8 cellular contexts compared by ENCODE assay signal in genomic region chrX:41561045-41561444, GRCh38.
DNase-seq lines count a peak whose midpoint lies in the region; ATAC-seq and TF ChIP-seq lines count a peak whose summit lies in the region.

No MANE protein-coding gene starts in this region.

- H3K27me3 ChIP-seq in right cardiac atrium (ENCODE audit: control insufficient read depth, insufficient read depth) = no peaks in the 10 kb centered on the region
- no peaks in the 10 kb centered on the region for H3K27me3 ChIP-seq in tibial artery
- no peaks in the 10 kb centered on the region for H3K27me3 ChIP-seq in H7 (ENCODE audit: control insufficient read depth, insufficient read depth, low read length)

- H3K9me3 ChIP-seq in right cardiac atrium (ENCODE audit: control insufficient read depth, low read length) = no peaks in the 10 kb centered on the region
- H3K9me3 ChIP-seq in tibial artery = no peaks in the 10 kb centered on the region

- no peaks in the 10 kb centered on the region for H3K27me3 Mint-ChIP-seq in activated T-helper 17 cell treated with anti-CD3 and anti-CD28 coated beads, Interleukin-2, amount 50 U/mL, for 72 hours

- no peak overlapping the region for H3K4me3 ChIP-seq in right cardiac atrium (ENCODE audit: low read length)
- H3K4me3 ChIP-seq in tibial artery = no peak overlapping the region
- no peak overlapping the region for H3K4me3 ChIP-seq in H7 (ENCODE audit: insufficient read depth, low read depth, low read length)

- H3K9me3 Mint-ChIP-seq in activated T-helper 17 cell treated with anti-CD3 and anti-CD28 coated beads, Interleukin-2, amount 50 U/mL, for 72 hours = no peaks in the 10 kb centered on the region

- H3K36me3 Mint-ChIP-seq in activated T-helper 17 cell treated with anti-CD3 and anti-CD28 coated beads, Interleukin-2, amount 50 U/mL, for 72 hours (ENCODE audit: low read depth) = peaks cover 25% of the 10 kb centered on the region

- ATAC-seq in GM21528 (IDR thresholded peaks at IDR 0.05; ENCODE audit: low FRiP score, unreplicated experiment) (peak; percentile 87), right cardiac atrium (peak; percentile 62 to 76)
- ATAC-seq in activated T-helper 17 cell treated with anti-CD3 and anti-CD28 coated beads, Interleukin-2, amount 50 U/mL, for 72 hours (replicated peaks) = peak; percentile 90

- H3K27ac Mint-ChIP-seq in activated T-helper 17 cell treated with anti-CD3 and anti-CD28 coated beads, Interleukin-2, amount 50 U/mL, for 72 hours = peak overlapping the region; percentile 63

- WGBS in right cardiac atrium = 4% methylated on average over 2 of the region's 2 CpGs

- no peak overlapping the region for H3K27ac ChIP-seq in right cardiac atrium (ENCODE audit: low read length)
- H3K27ac ChIP-seq in tibial artery = peak overlapping the region; percentile 61 to 66

- H3K4me1 Mint-ChIP-seq in activated T-helper 17 cell treated with anti-CD3 and anti-CD28 coated beads, Interleukin-2, amount 50 U/mL, for 72 hours = peaks cover 30% of the 10 kb centered on the region

- no peak for TF ChIP-seq CTCF in GM10266 (IDR thresholded peaks at IDR 0.05; ENCODE audit: control insufficient read depth, insufficient read depth, low read depth, missing control alignments)
- TF ChIP-seq CTCF in tibial artery (IDR thresholded peaks at IDR 0.05) = no peak

- H3K4me1 ChIP-seq in right cardiac atrium (ENCODE audit: control insufficient read depth, insufficient read depth, low read length) (peaks cover 2% of the 10 kb centered on the region), tibial artery (peaks cover 0 to 26% (median 6%) of the 10 kb centered on the region in 4 donors)

- intact Hi-C loops in right cardiac atrium (cut with DNase I) (no loop called here), tibial artery (cut with DNase I; ENCODE audit: low total_unique reads) (loop anchor here (10.0 kb wide), 1 partner anchor 144 kb away; no protein-coding TSS in a partner anchor)

- DNase-seq in GM10266 (ENCODE audit: extremely low spot score) (peak; percentile 13), Kasumi-1 (lab: John Stamatoyannopoulos, UW) (peak; percentile 47 to 49), right cardiac atrium (no peak), tibial artery (peak in 1 of 2 donors; percentile 21), NCI-H524 (lab: John Stamatoyannopoulos, UW) (no peak), H7 (no peak)

- H3K36me3 ChIP-seq in tibial artery (no peaks in the 10 kb centered on the region), H7 (replicated peaks; ENCODE audit: control insufficient read depth, insufficient read depth, low read length) (no peaks in the 10 kb centered on the region)

- H3K4me3 Mint-ChIP-seq in activated T-helper 17 cell treated with anti-CD3 and anti-CD28 coated beads, Interleukin-2, amount 50 U/mL, for 72 hours = peak overlapping the region; percentile 50

Comparison
In these comparisons a context has a peak if more than half of its experiments do, and no peak if none do; other contexts are left out.
1. DNase-seq: peak in GM10266 (single experiment) and Kasumi-1 (2 of 2); none in right cardiac atrium (0 of 3), NCI-H524 (0 of 2) and H7 (single experiment).
2. Peak in every context shown above with its lines, with median percentiles within 50 percentile points of each other: ATAC-seq.